1 cellular context compared by ENCODE assay signal in genomic region chr20:542777-543368, GRCh38.
TF ChIP-seq lines count a peak whose summit lies in the region.

No MANE protein-coding gene starts in this region.

TF ChIP-seq in HepG2, 621 proteins besides CTCF, POLR2A, EP300 and RAD21 (continued from another document and continues in another):
- TF ChIP-seq RERE (CRISPR knock-in tag; IDR thresholded peaks at IDR 0.05; ENCODE audit: low read depth), result no peak
- no peak for TF ChIP-seq DNMT3B (CRISPR knock-in tag; conservative IDR thresholded peaks at IDR 0.05)
- TF ChIP-seq ZSCAN20 (CRISPR knock-in tag; IDR thresholded peaks at IDR 0.05; ENCODE audit: borderline replicate concordance), result no peak
- no peak for TF ChIP-seq TCF7 (IDR thresholded peaks at IDR 0.05; ENCODE audit: low read depth)
- TF ChIP-seq ZNF570 (CRISPR knock-in tag; IDR thresholded peaks at IDR 0.05; ENCODE audit: borderline replicate concordance), result no peak
- no peak for TF ChIP-seq TAF1 (CRISPR knock-in tag; IDR thresholded peaks at IDR 0.05)
- no peak for TF ChIP-seq RFXANK (CRISPR knock-in tag; IDR thresholded peaks at IDR 0.05)
- TF ChIP-seq ZFP37 (CRISPR knock-in tag; IDR thresholded peaks at IDR 0.05; ENCODE audit: borderline replicate concordance), result no peak
- peak; percentile 48; the same call in 1 of the 2 replicates for TF ChIP-seq TGIF2 (CRISPR knock-in tag; IDR thresholded peaks at IDR 0.05)
- no peak for TF ChIP-seq TBL1XR1 (IDR thresholded peaks at IDR 0.05; ENCODE audit: borderline replicate concordance, low read length, partially characterized antibody)
- no peak for TF ChIP-seq ZNF12 (CRISPR knock-in tag; IDR thresholded peaks at IDR 0.05)
- TF ChIP-seq SRF (IDR thresholded peaks at IDR 0.05; ENCODE audit: low read depth, low read length), result no peak
- TF ChIP-seq TEF (CRISPR knock-in tag; IDR thresholded peaks at IDR 0.05), result no peak
- 0 out of 2 replicates have a peak, but pooled peaks have one; percentile 22 for TF ChIP-seq HOXA5 (CRISPR knock-in tag; IDR thresholded peaks at IDR 0.05)
- no peak for TF ChIP-seq ZNF430 (CRISPR knock-in tag; IDR thresholded peaks at IDR 0.05)
- no peak for TF ChIP-seq ZNF331 (CRISPR knock-in tag; IDR thresholded peaks at IDR 0.05)
- no peak for TF ChIP-seq TBX3 (IDR thresholded peaks at IDR 0.05; ENCODE audit: borderline replicate concordance)
- no peak for TF ChIP-seq ZNF20 (CRISPR knock-in tag; IDR thresholded peaks at IDR 0.05)
- no peak for TF ChIP-seq FOXA1 (IDR thresholded peaks at IDR 0.05)
- no peak for TF ChIP-seq FOXA1 (CRISPR knock-in tag; IDR thresholded peaks at IDR 0.05)
- TF ChIP-seq, protein P1, sequence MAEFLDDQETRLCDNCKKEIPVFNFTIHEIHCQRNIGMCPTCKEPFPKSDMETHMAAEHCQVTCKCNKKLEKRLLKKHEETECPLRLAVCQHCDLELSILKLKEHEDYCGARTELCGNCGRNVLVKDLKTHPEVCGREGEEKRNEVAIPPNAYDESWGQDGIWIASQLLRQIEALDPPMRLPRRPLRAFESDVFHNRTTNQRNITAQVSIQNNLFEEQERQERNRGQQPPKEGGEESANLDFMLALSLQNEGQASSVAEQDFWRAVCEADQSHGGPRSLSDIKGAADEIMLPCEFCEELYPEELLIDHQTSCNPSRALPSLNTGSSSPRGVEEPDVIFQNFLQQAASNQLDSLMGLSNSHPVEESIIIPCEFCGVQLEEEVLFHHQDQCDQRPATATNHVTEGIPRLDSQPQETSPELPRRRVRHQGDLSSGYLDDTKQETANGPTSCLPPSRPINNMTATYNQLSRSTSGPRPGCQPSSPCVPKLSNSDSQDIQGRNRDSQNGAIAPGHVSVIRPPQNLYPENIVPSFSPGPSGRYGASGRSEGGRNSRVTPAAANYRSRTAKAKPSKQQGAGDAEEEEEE (CRISPR knock-in tag; IDR thresholded peaks at IDR 0.05; ENCODE audit: borderline replicate concordance), result no peak
- TF ChIP-seq ATAD3A (CRISPR knock-in tag; IDR thresholded peaks at IDR 0.05), result no peak
- TF ChIP-seq CBX1 (IDR thresholded peaks at IDR 0.05; ENCODE audit: low read depth), result no peak
- 0 out of 2 replicates have a peak, but pooled peaks have one; percentile 16 for TF ChIP-seq ZNF337 (CRISPR knock-in tag; IDR thresholded peaks at IDR 0.05; ENCODE audit: borderline replicate concordance, low read depth)
- TF ChIP-seq PAXIP1 (CRISPR knock-in tag; conservative IDR thresholded peaks at IDR 0.05), result no peak
- TF ChIP-seq, protein P2, sequence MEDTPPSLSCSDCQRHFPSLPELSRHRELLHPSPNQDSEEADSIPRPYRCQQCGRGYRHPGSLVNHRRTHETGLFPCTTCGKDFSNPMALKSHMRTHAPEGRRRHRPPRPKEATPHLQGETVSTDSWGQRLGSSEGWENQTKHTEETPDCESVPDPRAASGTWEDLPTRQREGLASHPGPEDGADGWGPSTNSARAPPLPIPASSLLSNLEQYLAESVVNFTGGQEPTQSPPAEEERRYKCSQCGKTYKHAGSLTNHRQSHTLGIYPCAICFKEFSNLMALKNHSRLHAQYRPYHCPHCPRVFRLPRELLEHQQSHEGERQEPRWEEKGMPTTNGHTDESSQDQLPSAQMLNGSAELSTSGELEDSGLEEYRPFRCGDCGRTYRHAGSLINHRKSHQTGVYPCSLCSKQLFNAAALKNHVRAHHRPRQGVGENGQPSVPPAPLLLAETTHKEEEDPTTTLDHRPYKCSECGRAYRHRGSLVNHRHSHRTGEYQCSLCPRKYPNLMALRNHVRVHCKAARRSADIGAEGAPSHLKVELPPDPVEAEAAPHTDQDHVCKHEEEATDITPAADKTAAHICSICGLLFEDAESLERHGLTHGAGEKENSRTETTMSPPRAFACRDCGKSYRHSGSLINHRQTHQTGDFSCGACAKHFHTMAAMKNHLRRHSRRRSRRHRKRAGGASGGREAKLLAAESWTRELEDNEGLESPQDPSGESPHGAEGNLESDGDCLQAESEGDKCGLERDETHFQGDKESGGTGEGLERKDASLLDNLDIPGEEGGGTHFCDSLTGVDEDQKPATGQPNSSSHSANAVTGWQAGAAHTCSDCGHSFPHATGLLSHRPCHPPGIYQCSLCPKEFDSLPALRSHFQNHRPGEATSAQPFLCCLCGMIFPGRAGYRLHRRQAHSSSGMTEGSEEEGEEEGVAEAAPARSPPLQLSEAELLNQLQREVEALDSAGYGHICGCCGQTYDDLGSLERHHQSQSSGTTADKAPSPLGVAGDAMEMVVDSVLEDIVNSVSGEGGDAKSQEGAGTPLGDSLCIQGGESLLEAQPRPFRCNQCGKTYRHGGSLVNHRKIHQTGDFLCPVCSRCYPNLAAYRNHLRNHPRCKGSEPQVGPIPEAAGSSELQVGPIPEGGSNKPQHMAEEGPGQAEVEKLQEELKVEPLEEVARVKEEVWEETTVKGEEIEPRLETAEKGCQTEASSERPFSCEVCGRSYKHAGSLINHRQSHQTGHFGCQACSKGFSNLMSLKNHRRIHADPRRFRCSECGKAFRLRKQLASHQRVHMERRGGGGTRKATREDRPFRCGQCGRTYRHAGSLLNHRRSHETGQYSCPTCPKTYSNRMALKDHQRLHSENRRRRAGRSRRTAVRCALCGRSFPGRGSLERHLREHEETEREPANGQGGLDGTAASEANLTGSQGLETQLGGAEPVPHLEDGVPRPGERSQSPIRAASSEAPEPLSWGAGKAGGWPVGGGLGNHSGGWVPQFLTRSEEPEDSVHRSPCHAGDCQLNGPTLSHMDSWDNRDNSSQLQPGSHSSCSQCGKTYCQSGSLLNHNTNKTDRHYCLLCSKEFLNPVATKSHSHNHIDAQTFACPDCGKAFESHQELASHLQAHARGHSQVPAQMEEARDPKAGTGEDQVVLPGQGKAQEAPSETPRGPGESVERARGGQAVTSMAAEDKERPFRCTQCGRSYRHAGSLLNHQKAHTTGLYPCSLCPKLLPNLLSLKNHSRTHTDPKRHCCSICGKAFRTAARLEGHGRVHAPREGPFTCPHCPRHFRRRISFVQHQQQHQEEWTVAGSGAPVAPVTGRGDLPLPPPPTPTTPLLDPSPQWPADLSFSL (CRISPR knock-in tag; IDR thresholded peaks at IDR 0.05), result 0 out of 2 replicates have a peak, but pooled peaks have one; percentile 29
- no peak for TF ChIP-seq CBX5 (CRISPR knock-in tag; IDR thresholded peaks at IDR 0.05; ENCODE audit: borderline replicate concordance)
- TF ChIP-seq, protein P3, sequence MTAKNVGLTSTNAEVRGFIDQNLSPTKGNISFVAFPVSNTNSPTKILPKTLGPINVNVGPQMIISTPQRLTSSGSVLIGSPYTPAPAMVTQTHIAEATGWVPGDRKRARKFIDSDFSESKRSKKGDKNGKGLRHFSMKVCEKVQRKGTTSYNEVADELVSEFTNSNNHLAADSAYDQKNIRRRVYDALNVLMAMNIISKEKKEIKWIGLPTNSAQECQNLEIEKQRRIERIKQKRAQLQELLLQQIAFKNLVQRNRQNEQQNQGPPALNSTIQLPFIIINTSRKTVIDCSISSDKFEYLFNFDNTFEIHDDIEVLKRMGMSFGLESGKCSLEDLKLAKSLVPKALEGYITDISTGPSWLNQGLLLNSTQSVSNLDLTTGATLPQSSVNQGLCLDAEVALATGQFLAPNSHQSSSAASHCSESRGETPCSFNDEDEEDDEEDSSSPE (CRISPR knock-in tag; IDR thresholded peaks at IDR 0.05), result 0 out of 2 replicates have a peak, but pooled peaks have one; percentile 10
- no peak for TF ChIP-seq TEAD2 (CRISPR knock-in tag; IDR thresholded peaks at IDR 0.05)
- TF ChIP-seq SMARCC2 (IDR thresholded peaks at IDR 0.05), result no peak
- no peak for TF ChIP-seq ZNF749 (CRISPR knock-in tag; IDR thresholded peaks at IDR 0.05; ENCODE audit: borderline replicate concordance)
- TF ChIP-seq, protein P4, sequence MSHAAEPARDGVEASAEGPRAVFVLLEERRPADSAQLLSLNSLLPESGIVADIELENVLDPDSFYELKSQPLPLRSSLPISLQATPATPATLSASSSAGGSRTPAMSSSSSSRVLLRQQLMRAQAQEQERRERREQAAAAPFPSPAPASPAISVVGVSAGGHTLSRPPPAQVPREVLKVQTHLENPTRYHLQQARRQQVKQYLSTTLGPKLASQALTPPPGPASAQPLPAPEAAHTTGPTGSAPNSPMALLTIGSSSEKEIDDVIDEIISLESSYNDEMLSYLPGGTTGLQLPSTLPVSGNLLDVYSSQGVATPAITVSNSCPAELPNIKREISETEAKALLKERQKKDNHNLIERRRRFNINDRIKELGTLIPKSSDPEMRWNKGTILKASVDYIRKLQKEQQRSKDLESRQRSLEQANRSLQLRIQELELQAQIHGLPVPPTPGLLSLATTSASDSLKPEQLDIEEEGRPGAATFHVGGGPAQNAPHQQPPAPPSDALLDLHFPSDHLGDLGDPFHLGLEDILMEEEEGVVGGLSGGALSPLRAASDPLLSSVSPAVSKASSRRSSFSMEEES (CRISPR knock-in tag; IDR thresholded peaks at IDR 0.05), result peak; percentile 0; the same call in 1 of the 2 replicates
- TF ChIP-seq ZFP41 (CRISPR knock-in tag; IDR thresholded peaks at IDR 0.05; ENCODE audit: borderline replicate concordance), result no peak
- no peak; the same call in 1 of the 2 replicates for TF ChIP-seq ZNF784 (CRISPR knock-in tag; IDR thresholded peaks at IDR 0.05; ENCODE audit: borderline replicate concordance)
- no peak for TF ChIP-seq MXD4 (CRISPR knock-in tag; IDR thresholded peaks at IDR 0.05)
- no peak for TF ChIP-seq ZNF607 (CRISPR knock-in tag; IDR thresholded peaks at IDR 0.05; ENCODE audit: borderline replicate concordance)
- TF ChIP-seq ZNF616 (CRISPR knock-in tag; IDR thresholded peaks at IDR 0.05; ENCODE audit: low read depth), result no peak
- TF ChIP-seq CC2D1A (CRISPR knock-in tag; IDR thresholded peaks at IDR 0.05), result no peak
- TF ChIP-seq NR2F2 (IDR thresholded peaks at IDR 0.05; ENCODE audit: borderline replicate concordance, low read depth), result no peak
- TF ChIP-seq HOXA7 (CRISPR knock-in tag; IDR thresholded peaks at IDR 0.05), result 0 out of 2 replicates have a peak, but pooled peaks have one; percentile 38
- no peak for TF ChIP-seq ZNF550 (CRISPR knock-in tag; IDR thresholded peaks at IDR 0.05; ENCODE audit: borderline replicate concordance)
- no peak for TF ChIP-seq ZNF205 (CRISPR knock-in tag; IDR thresholded peaks at IDR 0.05)
- no peak for TF ChIP-seq ZNF367 (CRISPR knock-in tag; IDR thresholded peaks at IDR 0.05; ENCODE audit: borderline replicate concordance)
